Comparison of ENCODE assay signal across 28 cellular contexts in the genomic region with DNA sequence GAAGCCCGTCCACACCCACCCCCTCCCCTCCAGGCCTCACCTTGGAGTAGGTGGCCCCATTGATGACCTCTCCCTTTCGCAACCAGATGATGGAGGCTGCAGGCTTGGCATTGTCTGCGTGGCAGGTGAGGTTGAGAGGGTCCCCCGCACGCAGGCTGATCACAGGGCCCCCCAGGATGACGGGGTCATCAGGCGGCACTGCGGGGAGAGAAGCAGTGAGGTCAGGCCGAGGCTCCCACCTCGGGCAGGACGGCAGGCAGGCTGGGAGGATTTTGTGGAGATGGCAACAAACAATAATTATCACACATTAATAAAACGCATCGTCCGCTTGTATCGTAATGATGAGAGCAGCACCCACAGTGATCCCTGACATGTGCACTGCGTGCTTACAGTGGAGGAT.
"Had no signal": no experiment of that assay in that cellular context is flagged by ENCODE, and none has a peak within 500 bp of the region (broad histone marks: within the 10 kb centered on the region; RNA-seq: fewer than 3 reads in every experiment).

No MANE protein-coding gene starts in this region.

- H3K27me3 ChIP-seq: pancreas, right atrium auricular region, right lobe of liver, sigmoid colon, thyroid gland, tibial nerve, upper lobe of left lung, vagina had no signal

- H3K9me3 Mint-ChIP-seq: naive B cell; naive thymus-derived CD8-positive, alpha-beta T cell; natural killer cell treated with Interleukin-12 subunit alpha and Interleukin-12 subunit beta and Interleukin-15 and Interleukin-18, amount 100 ng/mL, for 72 hours; nephron progenitor cell; stimulated activated effector memory CD8-positive, alpha-beta T cell treated with anti-CD3 and anti-CD28 coated beads, Interleukin-12 subunit alpha, Interleukin-12 subunit beta, amount 100 ng/mL, for 72 hours; stimulated activated naive B cell treated with anti-CD40 and anti-IgM and Interleukin-4, amounts not matched to agents 10 μg/mL and 1 μg/mL and 100 μg/mL, for 72 hours; stimulated activated naive CD8-positive, alpha-beta T cell treated with anti-CD3 and anti-CD28 coated beads, Interleukin-15, Interleukin-2, amounts not matched to agents 100 ng/mL and 50 ng/mL, for 24 hours had no signal

- H3K27ac ChIP-seq: prostate gland, right atrium auricular region, right lobe of liver, sigmoid colon, stomach, thoracic aorta, thyroid gland, tibial nerve, vagina had no signal

- ATAC-seq: naive thymus-derived CD8-positive, alpha-beta T cell; natural killer cell treated with Interleukin-12 subunit alpha and Interleukin-12 subunit beta and Interleukin-15 and Interleukin-18, amount 100 ng/mL, for 72 hours; right lobe of liver; stimulated activated effector memory CD8-positive, alpha-beta T cell treated with anti-CD3 and anti-CD28 coated beads, Interleukin-12 subunit alpha, Interleukin-12 subunit beta, amount 100 ng/mL, for 72 hours; stimulated activated naive B cell treated with anti-CD40 and anti-IgM and Interleukin-4, amounts not matched to agents 10 μg/mL and 1 μg/mL and 100 μg/mL, for 72 hours had no signal

- H3K36me3 Mint-ChIP-seq: naive B cell; naive thymus-derived CD8-positive, alpha-beta T cell; natural killer cell treated with Interleukin-12 subunit alpha and Interleukin-12 subunit beta and Interleukin-15 and Interleukin-18, amount 100 ng/mL, for 72 hours; stimulated activated effector memory CD8-positive, alpha-beta T cell treated with anti-CD3 and anti-CD28 coated beads, Interleukin-12 subunit alpha, Interleukin-12 subunit beta, amount 100 ng/mL, for 72 hours; stimulated activated naive B cell treated with anti-CD40 and anti-IgM and Interleukin-4, amounts not matched to agents 10 μg/mL and 1 μg/mL and 100 μg/mL, for 72 hours had no signal

- H3K27ac Mint-ChIP-seq: naive B cell; naive thymus-derived CD8-positive, alpha-beta T cell; natural killer cell treated with Interleukin-12 subunit alpha and Interleukin-12 subunit beta and Interleukin-15 and Interleukin-18, amount 100 ng/mL, for 72 hours; stimulated activated effector memory CD8-positive, alpha-beta T cell treated with anti-CD3 and anti-CD28 coated beads, Interleukin-12 subunit alpha, Interleukin-12 subunit beta, amount 100 ng/mL, for 72 hours; stimulated activated naive CD8-positive, alpha-beta T cell treated with anti-CD3 and anti-CD28 coated beads, Interleukin-15, Interleukin-2, amounts not matched to agents 100 ng/mL and 50 ng/mL, for 24 hours had no signal

- H3K4me3 Mint-ChIP-seq: naive B cell; naive thymus-derived CD8-positive, alpha-beta T cell; natural killer cell treated with Interleukin-12 subunit alpha and Interleukin-12 subunit beta and Interleukin-15 and Interleukin-18, amount 100 ng/mL, for 72 hours; nephron progenitor cell; stimulated activated effector memory CD8-positive, alpha-beta T cell treated with anti-CD3 and anti-CD28 coated beads, Interleukin-12 subunit alpha, Interleukin-12 subunit beta, amount 100 ng/mL, for 72 hours; stimulated activated naive B cell treated with anti-CD40 and anti-IgM and Interleukin-4, amounts not matched to agents 10 μg/mL and 1 μg/mL and 100 μg/mL, for 72 hours; stimulated activated naive CD8-positive, alpha-beta T cell treated with anti-CD3 and anti-CD28 coated beads, Interleukin-15, Interleukin-2, amounts not matched to agents 100 ng/mL and 50 ng/mL, for 24 hours had no signal

- DNase-seq: naive B cell; naive thymus-derived CD8-positive, alpha-beta T cell; nephron progenitor cell; occipital lobe; retina; right lobe of liver; sigmoid colon; small intestine; stimulated activated CD4-positive, alpha-beta T cell treated with anti-CD3 and anti-CD28 coated beads, Interleukin-15, amount 100 ng/mL, for 24 hours; stimulated activated CD4-positive, alpha-beta T cell treated with anti-CD3 and anti-CD28 coated beads, Interleukin-2, amount 100 ng/mL, for 24 hours; stimulated activated CD4-positive, alpha-beta T cell treated with anti-CD3 and anti-CD28 coated beads, Interleukin-2, amount 100 ng/mL, for 48 hours; stimulated activated CD4-positive, alpha-beta T cell treated with anti-CD3 and anti-CD28 coated beads, Interleukin-4, amount 100 ng/mL, for 24 hours; stimulated activated naive B cell treated with anti-CD40 and anti-IgM and Interleukin-4, amounts not matched to agents 10 μg/mL and 1 μg/mL and 100 μg/mL, for 72 hours; stimulated activated naive CD4-positive, alpha-beta T cell treated with Interleukin-2 at 50 U/mL for 16 hours; stomach; thyroid gland; trophoblast cell; upper lobe of left lung had no signal

- H3K27me3 Mint-ChIP-seq: naive thymus-derived CD8-positive, alpha-beta T cell; stimulated activated naive CD8-positive, alpha-beta T cell treated with anti-CD3 and anti-CD28 coated beads, Interleukin-15, Interleukin-2, amounts not matched to agents 100 ng/mL and 50 ng/mL, for 24 hours had no signal

- H3K4me3 ChIP-seq: pancreas, prostate gland, right atrium auricular region, right lobe of liver, sigmoid colon, stomach, thoracic aorta, thyroid gland, tibial nerve, upper lobe of left lung, vagina had no signal

- H3K36me3 ChIP-seq: pancreas, prostate gland, right atrium auricular region, right lobe of liver, sigmoid colon, stomach, thoracic aorta, thyroid gland, tibial nerve, upper lobe of left lung, vagina had no signal

- H3K4me1 ChIP-seq: pancreas, prostate gland, right lobe of liver, sigmoid colon, vagina had no signal

- H3K9me3 ChIP-seq: pancreas, prostate gland, right atrium auricular region, right lobe of liver, sigmoid colon, stomach, thoracic aorta, thyroid gland, tibial nerve, upper lobe of left lung, vagina had no signal

- FAIRE-seq: pancreas, small intestine, urothelium cell line had no signal
